9 cellular contexts compared by ENCODE assay signal in the genomic region with DNA sequence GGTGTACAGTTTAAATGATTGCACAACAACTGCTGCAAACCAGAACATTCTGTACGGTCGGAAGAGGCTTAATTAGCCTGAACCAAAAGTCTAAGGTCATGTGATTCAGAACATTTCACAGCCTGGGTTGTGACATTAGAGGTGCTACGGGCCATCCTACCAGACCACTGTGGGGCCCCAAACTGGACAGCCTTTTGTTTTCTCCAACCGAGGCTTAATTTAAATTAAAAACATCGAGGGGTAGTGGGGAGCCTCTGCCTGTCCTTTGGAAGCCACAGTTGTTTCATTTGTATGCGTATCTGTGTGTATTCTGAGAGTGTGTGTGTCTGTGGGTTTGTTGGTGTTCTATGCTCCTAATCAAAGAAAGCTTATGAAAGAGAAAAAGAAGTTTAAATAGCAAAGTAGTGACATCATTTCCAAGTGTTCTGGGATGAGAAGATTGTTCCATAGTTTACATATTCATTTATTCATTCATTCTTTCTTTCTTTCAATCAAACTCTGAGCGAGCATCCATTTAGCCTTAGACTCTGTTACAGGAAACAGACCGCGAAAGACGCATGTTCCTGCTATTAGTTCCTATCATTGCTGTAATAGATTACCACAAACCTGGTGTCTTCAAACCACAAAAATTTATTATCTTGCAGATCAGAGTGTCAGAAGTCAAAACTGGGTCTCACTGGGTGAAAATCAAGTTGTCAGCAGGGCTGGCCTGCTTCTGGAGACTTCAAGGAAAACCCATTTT.
DNase-seq lines count a peak whose midpoint lies in the region; ATAC-seq and TF ChIP-seq lines count a peak whose summit lies in the region.
"Had no signal": no experiment of that assay in that cellular context is flagged by ENCODE, and none has a peak within 500 bp of the region (broad histone marks: within the 10 kb centered on the region; RNA-seq: fewer than 3 reads in every experiment).

No MANE protein-coding gene starts in this region.

- no peak for TF ChIP-seq CTCF in CD4-positive, alpha-beta T cell (IDR thresholded peaks at IDR 0.05)
- TF ChIP-seq CTCF in osteoblast (IDR thresholded peaks at IDR 0.05; ENCODE audit: extremely low read depth, low read depth, low read length), result no peak
- no peak for TF ChIP-seq CTCF in endothelial cell (IDR thresholded peaks at IDR 0.05; ENCODE audit: unreplicated experiment)

- no peaks in the 10 kb centered on the region for H3K9me3 ChIP-seq in CD4-positive, alpha-beta T cell (ENCODE audit: control insufficient read depth, low read length)
- H3K9me3 ChIP-seq in osteoblast (ENCODE audit: low read depth, low read length), result no peaks in the 10 kb centered on the region

- H4K20me1 ChIP-seq in osteoblast (ENCODE audit: insufficient read depth, low read length), result no peaks in the 10 kb centered on the region

- CTCF ChIA-PET in CD4-positive, alpha-beta T cell (lab: Charles Lee), result interaction anchor here (1.0 to 1.5 kb wide), 2 partner anchors 14 to 34 kb away, joined by 3 to 4 read pairs; no protein-coding TSS in a partner anchor

- H3K27ac ChIP-seq in CD4-positive, alpha-beta T cell (ENCODE audit: low read depth, low read length), result no peak overlapping the region
- no peak overlapping the region for H3K27ac ChIP-seq in osteoblast (ENCODE audit: low read depth, low read length)

- H3K36me3 ChIP-seq in osteoblast (ENCODE audit: insufficient read depth, low read length), result no peaks in the 10 kb centered on the region

- H3K4me1 Mint-ChIP-seq in CD4-positive, alpha-beta T cell (ENCODE audit: low read depth), result peaks cover 48% of the 10 kb centered on the region
- H3K4me1 Mint-ChIP-seq in endothelial cell (ENCODE audit: unreplicated experiment), result peaks cover 5% of the 10 kb centered on the region

- peak overlapping the region; percentile 23 for H3K4me2 ChIP-seq in osteoblast (ENCODE audit: insufficient read depth, low read length)

- H3K79me2 ChIP-seq in osteoblast (ENCODE audit: insufficient read depth, low read length), result no peaks in the 10 kb centered on the region

- H3K27me3 Mint-ChIP-seq in CD4-positive, alpha-beta T cell, result no peaks in the 10 kb centered on the region
- H3K27me3 Mint-ChIP-seq in endothelial cell (ENCODE audit: unreplicated experiment), result no peaks in the 10 kb centered on the region

- H2AFZ ChIP-seq in osteoblast (ENCODE audit: low read length), result no peak overlapping the region

- intact Hi-C loops in CD4-positive, alpha-beta T cell (cut with DNase I, micrococcal nuclease), result loop anchor here in 1 of 2 experiments (1.0 to 5.0 kb wide), 3 partner anchors 34 to 166 kb away; no protein-coding TSS in a partner anchor

- no peaks in the 10 kb centered on the region for H3K36me3 Mint-ChIP-seq in CD4-positive, alpha-beta T cell (ENCODE audit: low read depth)
- H3K36me3 Mint-ChIP-seq in endothelial cell (ENCODE audit: low read depth, unreplicated experiment), result no peaks in the 10 kb centered on the region

- POLR2A ChIA-PET in CD4-positive, alpha-beta T cell (lab: Charles Lee), result interaction anchor here (1.5 to 1.6 kb wide), 3 partner anchors 15 to 34 kb away, joined by 3 to 9 read pairs (median 6); no protein-coding TSS in a partner anchor

- ATAC-seq in CD4-positive, alpha-beta T cell (ENCODE audit: poor library complexity), result peak; percentile 83
- ATAC-seq in esophagus mucosa (peak; percentile 67), GM18867 (IDR thresholded peaks at IDR 0.05; ENCODE audit: unreplicated experiment) (no peak)

- H3K4me3 ChIP-seq in osteoblast (ENCODE audit: insufficient read depth, low read length), result no peak overlapping the region

- no peaks in the 10 kb centered on the region for H3K9me3 Mint-ChIP-seq in CD4-positive, alpha-beta T cell
- H3K9me3 Mint-ChIP-seq in endothelial cell (ENCODE audit: unreplicated experiment), result no peaks in the 10 kb centered on the region

- peak overlapping the region; percentile 85 for H3K27ac Mint-ChIP-seq in CD4-positive, alpha-beta T cell
- H3K27ac Mint-ChIP-seq in endothelial cell (ENCODE audit: unreplicated experiment), result no peak overlapping the region

- H3K4me3 Mint-ChIP-seq in CD4-positive, alpha-beta T cell, result peak overlapping the region; percentile 68
- H3K4me3 Mint-ChIP-seq in endothelial cell (ENCODE audit: unreplicated experiment), result no peak overlapping the region

- no peaks in the 10 kb centered on the region for H3K27me3 ChIP-seq in CD4-positive, alpha-beta T cell (ENCODE audit: control insufficient read depth, insufficient read depth, low read length)
- peaks cover 5% of the 10 kb centered on the region for H3K27me3 ChIP-seq in osteoblast (ENCODE audit: insufficient read depth, low read length)

- H3K4me1 ChIP-seq in osteoblast (ENCODE audit: insufficient read depth, low read length), result peaks cover 13% of the 10 kb centered on the region

- DNase-seq in CD4-positive, alpha-beta T cell, result peak in 7 of 10 experiments; percentile 13 to 61 (median 22)
- DNase-seq in T-helper 1 cell, result peak in 4 of 5 donors; percentile 21 to 78 (median 33)
- DNase-seq in osteoblast (ENCODE audit: insufficient read length, low spot score, missing footprints), result no peak
- no peak for DNase-seq in endothelial cell (ENCODE audit: low spot score)
- DNase-seq in COLO829 (ENCODE audit: low spot score), result no peak
- no peak for DNase-seq in DMS79 (lab: John Stamatoyannopoulos, UW)
- DNase-seq: NCI-H1048 had no signal

Comparison
In these comparisons a context has a peak if more than half of its experiments do, and no peak if none do; other contexts are left out.
1. DNase-seq: peak in CD4-positive, alpha-beta T cell (7 of 10) and T-helper 1 cell (4 of 5); none in osteoblast (single experiment), endothelial cell (single experiment), COLO829 (single experiment) and DMS79 (single experiment).